10 cellular contexts compared by ENCODE assay signal in genomic region chr17:45283711-45284110, GRCh38. TPM values are rescaled to one million over a fixed set of nuclear protein-coding genes. Genes with fewer than 3 reads are reported as not detected.
DNase-seq lines count a peak whose midpoint lies in the region; ATAC-seq and TF ChIP-seq lines count a peak whose summit lies in the region.
"Had no signal": no experiment of that assay in that cellular context is flagged by ENCODE, and none has a peak within 500 bp of the region (broad histone marks: within the 10 kb centered on the region; RNA-seq: fewer than 3 reads in every experiment).

No MANE protein-coding gene starts in this region.

- TF ChIP-seq CTCF in RWPE1 (conservative IDR thresholded peaks at IDR 0.05; ENCODE audit: low read depth) (no peak), prostate gland (IDR thresholded peaks at IDR 0.05) (no peak)

- intact Hi-C loops in prostate gland (cut with DNase I): no loop called here

- H3K36me3 ChIP-seq in CD8-positive, alpha-beta memory T cell (ENCODE audit: insufficient read depth, low read length): peaks cover 36% of the 10 kb centered on the region
- H3K36me3 ChIP-seq in prostate gland: peaks cover 0 to 23% of the 10 kb centered on the region in 2 donors

- 86% methylated on average over 10 of the region's 10 CpGs for WGBS in prostate gland

- H3K27me3 Mint-ChIP-seq in CD8-positive, alpha-beta memory T cell: no peaks in the 10 kb centered on the region
- H3K27me3 Mint-ChIP-seq in central memory CD8-positive, alpha-beta T cell: no peaks in the 10 kb centered on the region

- H3K4me1 Mint-ChIP-seq in CD8-positive, alpha-beta memory T cell: peaks cover 4 to 10% (median 6%) of the 10 kb centered on the region in 3 donors
- peaks cover 21% of the 10 kb centered on the region for H3K4me1 Mint-ChIP-seq in central memory CD8-positive, alpha-beta T cell

- H3K4me1 ChIP-seq in CD8-positive, alpha-beta memory T cell (ENCODE audit: insufficient read depth, low read length): no peaks in the 10 kb centered on the region
- no peaks in the 10 kb centered on the region for H3K4me1 ChIP-seq in prostate gland (replicated peaks)

- POLR2A ChIA-PET in CD8-positive, alpha-beta memory T cell (lab: Charles Lee): no interaction called here
- POLR2A ChIA-PET in RWPE1 (lab: Yijun Ruan, JAX; ENCODE audit: low non-redundant PET): no interaction called here

- no peak overlapping the region for H3K27ac ChIP-seq in CD8-positive, alpha-beta memory T cell (ENCODE audit: low read depth, low read length)
- H3K27ac ChIP-seq in RWPE1 (peak overlapping the region; percentile 87), prostate gland (peak overlapping the region; percentile 21 to 50)

- CTCF ChIA-PET in CD8-positive, alpha-beta memory T cell (lab: Charles Lee): interaction anchor here (0.7 to 3.2 kb wide), 9 partner anchors 8 to 107 kb away, joined by 3 to 18 read pairs (median 4); partner anchors contain the start of gene MAP3K14
- CTCF ChIA-PET in RWPE1 (lab: Yijun Ruan, JAX): interaction anchor here (0.6 to 1.3 kb wide), 5 partner anchors 13 to 746 kb away, joined by 3 to 5 read pairs (median 4); no protein-coding TSS in a partner anchor

- no peak for TF ChIP-seq POLR2A in prostate gland (IDR thresholded peaks at IDR 0.05)

- no peak overlapping the region for H3K4me3 Mint-ChIP-seq in CD8-positive, alpha-beta memory T cell
- no peak overlapping the region for H3K4me3 Mint-ChIP-seq in central memory CD8-positive, alpha-beta T cell

- no peaks in the 10 kb centered on the region for H3K9me3 ChIP-seq in CD8-positive, alpha-beta memory T cell (ENCODE audit: low read length)
- no peaks in the 10 kb centered on the region for H3K9me3 ChIP-seq in prostate gland

- peak overlapping the region in 6 of 8 donors; percentile 29 to 82 (median 55) for H3K27ac Mint-ChIP-seq in CD8-positive, alpha-beta memory T cell
- peak overlapping the region; percentile 11 for H3K27ac Mint-ChIP-seq in central memory CD8-positive, alpha-beta T cell (ENCODE audit: low read depth)

- no peak overlapping the region for H3K4me3 ChIP-seq in CD8-positive, alpha-beta memory T cell (ENCODE audit: low read length)
- H3K4me3 ChIP-seq in prostate gland: no peak overlapping the region
- H3K4me3 ChIP-seq: lung had no signal

- no peaks in the 10 kb centered on the region for H3K9me3 Mint-ChIP-seq in CD8-positive, alpha-beta memory T cell
- no peaks in the 10 kb centered on the region for H3K9me3 Mint-ChIP-seq in central memory CD8-positive, alpha-beta T cell

- ATAC-seq in central memory CD8-positive, alpha-beta T cell (replicated peaks; ENCODE audit: extremely low read depth, poor library complexity, severe bottlenecking): no peak
- no peak for ATAC-seq in esophagus mucosa

- H3K36me3 Mint-ChIP-seq in CD8-positive, alpha-beta memory T cell: peaks cover 3 to 75% (median 10%) of the 10 kb centered on the region in 3 donors
- H3K36me3 Mint-ChIP-seq in central memory CD8-positive, alpha-beta T cell (ENCODE audit: insufficient read depth): peaks cover 49% of the 10 kb centered on the region

- H3K27me3 ChIP-seq in CD8-positive, alpha-beta memory T cell (ENCODE audit: insufficient read depth, low read length, poor library complexity, severe bottlenecking): no peaks in the 10 kb centered on the region
- no peaks in the 10 kb centered on the region for H3K27me3 ChIP-seq in prostate gland (replicated peaks; ENCODE audit: insufficient read depth)

- DNase-seq in CD8-positive, alpha-beta memory T cell: no peak
- no peak for DNase-seq in RWPE1 (ENCODE audit: low spot score)
- no peak for DNase-seq in central memory CD8-positive, alpha-beta T cell (ENCODE audit: low spot score in 2 of 2)
- DNase-seq in prostate gland (ENCODE audit: low spot score): no peak
- no peak for DNase-seq in NCI-H1436 (lab: John Stamatoyannopoulos, UW)
- no peak for DNase-seq in NCI-H69 (lab: John Stamatoyannopoulos, UW)
- DNase-seq: amniotic stem cell, glutamatergic neuron had no signal

RNA-seq across cellular contexts. Expression of gene SPATA32, which starts 21.8 kb away (rescaled TPM):
- total RNA-seq in CD8-positive, alpha-beta memory T cell: under 1 TPM in 1 of 2 experiments, not detected in 1; 0.15 TPM
- 0.33 TPM for polyA plus RNA-seq in CD8-positive, alpha-beta memory T cell
- total RNA-seq in prostate gland (1 to 10 TPM in 1 of 2 donors, not detected in 1; 3.2 TPM), esophagus mucosa (0.24 TPM)

RNA-seq across cellular contexts. Expression of gene MAP3K14, which starts 33.1 kb away (rescaled TPM):
- 10 to 100 TPM; 60.2 to 62.4 TPM for total RNA-seq in CD8-positive, alpha-beta memory T cell
- polyA plus RNA-seq in CD8-positive, alpha-beta memory T cell: 9.0 TPM
- 10 to 100 TPM; 12.5 to 16.1 TPM for total RNA-seq in prostate gland
- total RNA-seq in esophagus mucosa: 6.3 TPM
